In the genomic region with DNA sequence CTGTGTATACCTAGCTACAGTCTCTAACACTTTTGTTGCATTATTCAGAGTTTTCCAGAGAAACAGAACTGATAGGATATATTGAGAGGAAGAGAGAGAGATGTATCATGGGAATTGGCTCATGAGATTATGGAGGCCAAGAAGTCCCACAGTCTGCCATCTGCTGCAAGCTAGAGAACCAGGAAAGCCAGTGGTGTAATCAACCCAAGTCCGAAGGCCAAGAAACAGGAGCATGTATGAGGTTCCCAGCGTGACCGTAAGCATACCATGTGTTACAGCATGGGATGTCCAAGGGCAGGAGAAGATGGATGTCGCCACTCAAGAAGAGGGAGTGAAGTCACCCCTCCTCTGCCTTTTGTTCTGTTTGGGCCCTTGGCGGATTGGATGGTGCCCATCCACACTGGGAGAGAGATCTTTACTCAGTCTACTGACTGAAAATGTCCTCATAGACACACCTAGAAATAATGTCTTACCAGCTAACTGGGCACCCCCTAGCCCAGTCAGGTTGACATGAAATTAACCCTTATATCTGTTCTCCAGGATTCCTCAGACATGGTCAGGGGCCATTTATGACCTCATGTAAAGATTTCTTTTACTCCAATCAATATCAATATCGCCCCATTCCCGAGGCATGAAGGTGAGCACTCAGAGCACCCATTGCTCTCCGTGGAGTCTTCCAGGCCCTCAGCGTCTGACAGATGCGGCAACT, we compare ENCODE assay signal across 36 cellular contexts.
"Had no signal": no experiment of that assay in that cellular context is flagged by ENCODE, and none has a peak within 500 bp of the region (broad histone marks: within the 10 kb centered on the region; RNA-seq: fewer than 3 reads in every experiment).

No MANE protein-coding gene starts in this region.

- ATAC-seq: activated CD8-positive, alpha-beta T cell treated with anti-CD3 and anti-CD28 coated beads for 36 hours; activated T-cell treated with anti-CD3 and anti-CD28 coated beads, Interleukin-2, amount 50 U/mL, for 4 hours; activated T-cell treated with anti-CD3 and anti-CD28 coated beads, Interleukin-2, amount 50 U/mL, for 72 hours; activated T-helper 17 cell treated with anti-CD3 and anti-CD28 coated beads, Interleukin-2, amount 50 U/mL, for 72 hours; body of pancreas had no signal

- H3K27me3 ChIP-seq: adrenal gland, body of pancreas, brain microvascular endothelial cell, breast epithelium, cardiac muscle cell had no signal

- H3K27ac Mint-ChIP-seq: activated B cell treated with CpG ODN at 0.5 μM for 24 hours; activated CD4-positive, alpha-beta memory T cell treated with anti-CD3 and anti-CD28 coated beads for 36 hours; activated CD4-positive, alpha-beta T cell treated with anti-CD3 and anti-CD28 coated beads, Interleukin-2, amount 10 ng/mL, durations not matched to agents 24 days and 14 days; activated CD8-positive, alpha-beta T cell treated with anti-CD3 and anti-CD28 coated beads for 36 hours; activated naive CD4-positive, alpha-beta T cell treated with anti-CD3 and anti-CD28 coated beads, Interleukin-2, amount 10 ng/mL, durations not matched to agents 7 days and 5 days; activated naive CD4-positive, alpha-beta T cell treated with anti-CD3 and anti-CD28 coated beads, Interleukin-2, amount 50 U/mL, for 24 hours; activated naive CD8-positive, alpha-beta T cell; activated T-cell treated with anti-CD3 and anti-CD28 coated beads, Interleukin-2, amount 50 U/mL, for 72 hours; activated T-helper 1 cell treated with anti-CD3 and anti-CD28 coated beads, Interleukin-12 subunit alpha, Interleukin-12 subunit beta, Interleukin-2, Interleukin-4 antibody, amounts not matched to agents 30 ng/mL and 10 ng/mL and 1 ng/mL, durations not matched to agents 14 hours and 24 hours and 36 hours; activated T-helper 17 cell treated with anti-CD3 and anti-CD28 coated beads, Interleukin-2, amount 50 U/mL, for 72 hours; T-helper 1 cell treated with Interleukin-12 subunit alpha and Interleukin-12 subunit beta and Interleukin-4 antibody, amounts not matched to agents 30 μg/mL and 1 μg/mL, for 36 hours; T-helper 2 cell treated with Interferon-gamma antibody and Interleukin-4, amounts not matched to agents 5 μg/mL and 100 μg/mL, for 36 hours had no signal

- H3K4me1 ChIP-seq: body of pancreas, breast epithelium had no signal

- DNase-seq: activated B cell treated with CpG ODN at 0.5 μM for 24 hours; activated CD4-positive, alpha-beta memory T cell treated with anti-CD3 and anti-CD28 coated beads for 36 hours; activated CD4-positive, alpha-beta T cell treated with anti-CD3 and anti-CD28 coated beads for 4 hours; activated CD4-positive, alpha-beta T cell treated with anti-CD3 and anti-CD28 coated beads, Interleukin-2, amount 10 ng/mL, durations not matched to agents 24 days and 14 days; activated CD4-positive, alpha-beta T cell treated with anti-CD3 and anti-CD28 coated beads, Interleukin-2, amount 50 U/mL, for 1 hour; activated CD4-positive, alpha-beta T cell treated with anti-CD3 and anti-CD28 coated beads, Interleukin-2, amount 50 U/mL, for 4 hours; activated CD4-positive, CD25-positive, alpha-beta regulatory T cell treated with anti-CD3 and anti-CD28 coated beads, Interleukin-2, amount 50 U/mL, for 72 hours; activated CD8-positive, alpha-beta memory T cell treated with anti-CD3 and anti-CD28 coated beads, Interleukin-2, amount 50 U/mL, for 4 hours; activated CD8-positive, alpha-beta T cell treated with anti-CD3 and anti-CD28 coated beads for 36 hours; activated effector memory CD4-positive, alpha-beta T cell treated with anti-CD3 and anti-CD28 coated beads, Interleukin-2, amount 50 U/mL, for 16 hours; activated gamma-delta T cell treated with Interleukin-2 at 50 U/mL for 16 hours; activated naive CD4-positive, alpha-beta T cell; activated naive CD4-positive, alpha-beta T cell treated with anti-CD3 and anti-CD28 coated beads, Interleukin-2, amount 10 ng/mL, durations not matched to agents 7 days and 5 days; activated T-cell treated with anti-CD3 and anti-CD28 coated beads for 4 hours; activated T-cell treated with anti-CD3 and anti-CD28 coated beads, Interleukin-2, amount 50 U/mL, for 1 hour; activated T-cell treated with anti-CD3 and anti-CD28 coated beads, Interleukin-2, amount 50 U/mL, for 4 hours; activated T-cell treated with anti-CD3 and anti-CD28 coated beads, Interleukin-2, amount 50 U/mL, for 72 hours; adrenal gland; amniotic stem cell; aorta; body of pancreas; brain microvascular endothelial cell; SW 1271; T-helper 1 cell; T-helper 2 cell; T-helper 9 cell had no signal

- H3K4me1 Mint-ChIP-seq: activated CD4-positive, alpha-beta T cell treated with anti-CD3 and anti-CD28 coated beads, Interleukin-2, amount 10 ng/mL, durations not matched to agents 24 days and 14 days; activated naive CD4-positive, alpha-beta T cell treated with anti-CD3 and anti-CD28 coated beads, Interleukin-2, amount 50 U/mL, for 24 hours; activated T-helper 17 cell treated with anti-CD3 and anti-CD28 coated beads, Interleukin-2, amount 50 U/mL, for 72 hours had no signal

- H3K4me3 ChIP-seq: adrenal gland, body of pancreas, breast epithelium, cardiac muscle cell had no signal

- H3K36me3 ChIP-seq: adrenal gland, brain microvascular endothelial cell, breast epithelium, cardiac muscle cell had no signal

- H3K9me3 Mint-ChIP-seq: activated CD4-positive, alpha-beta memory T cell treated with anti-CD3 and anti-CD28 coated beads for 36 hours; activated CD4-positive, alpha-beta T cell treated with anti-CD3 and anti-CD28 coated beads, Interleukin-2, amount 10 ng/mL, durations not matched to agents 24 days and 14 days; activated CD8-positive, alpha-beta T cell treated with anti-CD3 and anti-CD28 coated beads for 36 hours; activated naive CD4-positive, alpha-beta T cell treated with anti-CD3 and anti-CD28 coated beads, Interleukin-2, amount 10 ng/mL, durations not matched to agents 7 days and 5 days; activated naive CD4-positive, alpha-beta T cell treated with anti-CD3 and anti-CD28 coated beads, Interleukin-2, amount 50 U/mL, for 24 hours; activated T-cell treated with anti-CD3 and anti-CD28 coated beads, Interleukin-2, amount 50 U/mL, for 4 hours; activated T-cell treated with anti-CD3 and anti-CD28 coated beads, Interleukin-2, amount 50 U/mL, for 72 hours; activated T-helper 1 cell treated with anti-CD3 and anti-CD28 coated beads, Interleukin-12 subunit alpha, Interleukin-12 subunit beta, Interleukin-2, Interleukin-4 antibody, amounts not matched to agents 30 ng/mL and 10 ng/mL and 1 ng/mL, durations not matched to agents 14 hours and 24 hours and 36 hours; activated T-helper 17 cell treated with anti-CD3 and anti-CD28 coated beads, Interleukin-2, amount 50 U/mL, for 72 hours; central memory CD8-positive, alpha-beta T cell; T-helper 1 cell treated with Interleukin-12 subunit alpha and Interleukin-12 subunit beta and Interleukin-4 antibody, amounts not matched to agents 30 μg/mL and 1 μg/mL, for 36 hours; T-helper 2 cell treated with Interferon-gamma antibody and Interleukin-4, amounts not matched to agents 5 μg/mL and 100 μg/mL, for 36 hours had no signal

- H3K27ac ChIP-seq: adrenal gland, body of pancreas, brain microvascular endothelial cell, breast epithelium, cardiac muscle cell, VCaP had no signal

- H3K9me3 ChIP-seq: adrenal gland, body of pancreas, breast epithelium had no signal

- H3K4me3 Mint-ChIP-seq: activated B cell treated with CpG ODN at 0.5 μM for 24 hours; activated CD4-positive, alpha-beta memory T cell treated with anti-CD3 and anti-CD28 coated beads for 36 hours; activated CD4-positive, alpha-beta T cell treated with anti-CD3 and anti-CD28 coated beads, Interleukin-2, amount 10 ng/mL, durations not matched to agents 24 days and 14 days; activated CD8-positive, alpha-beta T cell treated with anti-CD3 and anti-CD28 coated beads for 36 hours; activated naive CD4-positive, alpha-beta T cell treated with anti-CD3 and anti-CD28 coated beads, Interleukin-2, amount 10 ng/mL, durations not matched to agents 7 days and 5 days; activated naive CD4-positive, alpha-beta T cell treated with anti-CD3 and anti-CD28 coated beads, Interleukin-2, amount 50 U/mL, for 24 hours; activated naive CD8-positive, alpha-beta T cell; activated T-cell treated with anti-CD3 and anti-CD28 coated beads, Interleukin-2, amount 50 U/mL, for 4 hours; activated T-cell treated with anti-CD3 and anti-CD28 coated beads, Interleukin-2, amount 50 U/mL, for 72 hours; activated T-helper 1 cell treated with anti-CD3 and anti-CD28 coated beads, Interleukin-12 subunit alpha, Interleukin-12 subunit beta, Interleukin-2, Interleukin-4 antibody, amounts not matched to agents 30 ng/mL and 10 ng/mL and 1 ng/mL, durations not matched to agents 14 hours and 24 hours and 36 hours; activated T-helper 17 cell treated with anti-CD3 and anti-CD28 coated beads, Interleukin-2, amount 50 U/mL, for 72 hours; central memory CD8-positive, alpha-beta T cell; T-helper 1 cell treated with Interleukin-12 subunit alpha and Interleukin-12 subunit beta and Interleukin-4 antibody, amounts not matched to agents 30 μg/mL and 1 μg/mL, for 36 hours; T-helper 2 cell treated with Interferon-gamma antibody and Interleukin-4, amounts not matched to agents 5 μg/mL and 100 μg/mL, for 36 hours had no signal

- H3K27me3 Mint-ChIP-seq: activated B cell treated with CpG ODN at 0.5 μM for 24 hours; activated CD4-positive, alpha-beta memory T cell treated with anti-CD3 and anti-CD28 coated beads for 36 hours; activated CD4-positive, alpha-beta T cell treated with anti-CD3 and anti-CD28 coated beads, Interleukin-2, amount 10 ng/mL, durations not matched to agents 24 days and 14 days; activated CD8-positive, alpha-beta T cell treated with anti-CD3 and anti-CD28 coated beads for 36 hours; activated naive CD4-positive, alpha-beta T cell treated with anti-CD3 and anti-CD28 coated beads, Interleukin-2, amount 50 U/mL, for 24 hours; activated naive CD8-positive, alpha-beta T cell; activated T-helper 17 cell treated with anti-CD3 and anti-CD28 coated beads, Interleukin-2, amount 50 U/mL, for 72 hours had no signal

- H3K36me3 Mint-ChIP-seq: activated CD4-positive, alpha-beta memory T cell treated with anti-CD3 and anti-CD28 coated beads for 36 hours; activated naive CD4-positive, alpha-beta T cell treated with anti-CD3 and anti-CD28 coated beads, Interleukin-2, amount 10 ng/mL, durations not matched to agents 7 days and 5 days; activated naive CD4-positive, alpha-beta T cell treated with anti-CD3 and anti-CD28 coated beads, Interleukin-2, amount 50 U/mL, for 24 hours; activated naive CD8-positive, alpha-beta T cell had no signal
